Comparison of ENCODE assay signal across 10 cellular contexts in genomic region chr16:88063201-88063773, GRCh38.
DNase-seq lines count a peak whose midpoint lies in the region; ATAC-seq and TF ChIP-seq lines count a peak whose summit lies in the region.
"Had no signal": no experiment of that assay in that cellular context is flagged by ENCODE, and none has a peak within 500 bp of the region (broad histone marks: within the 10 kb centered on the region; RNA-seq: fewer than 3 reads in every experiment).

No MANE protein-coding gene starts in this region.

- TF ChIP-seq POLR2A in uterus (IDR thresholded peaks at IDR 0.05) = no peak

- no peak for ATAC-seq in HG02870 (IDR thresholded peaks at IDR 0.05; ENCODE audit: unreplicated experiment)

- no peak for TF ChIP-seq CTCF in uterus (IDR thresholded peaks at IDR 0.05)

- peak overlapping the region; percentile 31 for H3K27ac Mint-ChIP-seq in T-helper 1 cell treated with Interleukin-12 subunit alpha and Interleukin-12 subunit beta and Interleukin-4 antibody, amounts not matched to agents 30 μg/mL and 1 μg/mL, for 36 hours

- peaks cover 5 to 10% of the 10 kb centered on the region in 2 donors for H3K4me1 ChIP-seq in uterus

- H3K9me3 ChIP-seq in uterus = no peaks in the 10 kb centered on the region

- no peaks in the 10 kb centered on the region for H3K27me3 Mint-ChIP-seq in T-helper 1 cell treated with Interleukin-12 subunit alpha and Interleukin-12 subunit beta and Interleukin-4 antibody, amounts not matched to agents 30 μg/mL and 1 μg/mL, for 36 hours (ENCODE audit: low read depth)

- H3K36me3 Mint-ChIP-seq in T-helper 1 cell treated with Interleukin-12 subunit alpha and Interleukin-12 subunit beta and Interleukin-4 antibody, amounts not matched to agents 30 μg/mL and 1 μg/mL, for 36 hours (ENCODE audit: low read depth) = no peaks in the 10 kb centered on the region

- no peak overlapping the region for H3K4me3 Mint-ChIP-seq in T-helper 1 cell treated with Interleukin-12 subunit alpha and Interleukin-12 subunit beta and Interleukin-4 antibody, amounts not matched to agents 30 μg/mL and 1 μg/mL, for 36 hours

- no peaks in the 10 kb centered on the region for H3K36me3 ChIP-seq in uterus

- intact Hi-C loops in uterus (cut with DNase I; ENCODE audit: low total_unique reads) = no loop called here

- H3K4me3 ChIP-seq in uterus = no peak overlapping the region

- no peaks in the 10 kb centered on the region for H3K27me3 ChIP-seq in uterus

- DNase-seq in T-helper 1 cell (no peak), fibroblast of gingiva (ENCODE audit: low read depth) (peak; percentile 96), myocyte (ENCODE audit: low read depth) (peak; percentile 53), uterus (peak; percentile 67 to 68), GM19240 (ENCODE audit: insufficient read length, low spot score) (no peak), NCI-H2227 treated with DMSO at 0.1 percent for 48 hours (lab: John Stamatoyannopoulos, UW) (no peak)
- DNase-seq: NCI-H510A treated with DMSO at 0.1 percent for 48 hours; stimulated activated CD4-positive, alpha-beta T cell treated with anti-CD3 and anti-CD28 coated beads, Interleukin-12 subunit alpha, Interleukin-12 subunit beta, amount 100 ng/mL, for 4 hours had no signal

- H3K4me1 Mint-ChIP-seq in T-helper 1 cell treated with Interleukin-12 subunit alpha and Interleukin-12 subunit beta and Interleukin-4 antibody, amounts not matched to agents 30 μg/mL and 1 μg/mL, for 36 hours (ENCODE audit: low read depth) = no peaks in the 10 kb centered on the region

- H3K27ac ChIP-seq in uterus = peak overlapping the region; percentile 55 to 64

- no peaks in the 10 kb centered on the region for H3K9me3 Mint-ChIP-seq in T-helper 1 cell treated with Interleukin-12 subunit alpha and Interleukin-12 subunit beta and Interleukin-4 antibody, amounts not matched to agents 30 μg/mL and 1 μg/mL, for 36 hours

Comparison
In these comparisons a context has a peak if more than half of its experiments do, and no peak if none do; other contexts are left out.
1. DNase-seq: peak in fibroblast of gingiva (single experiment), myocyte (single experiment) and uterus (2 of 2); none in T-helper 1 cell (0 of 5), GM19240 (single experiment) and NCI-H2227 treated with DMSO at 0.1 percent for 48 hours (single experiment).